8 cellular contexts compared by ENCODE assay signal in genomic region chr16:50696575-50697420, GRCh38. TPM values are rescaled to one million over a fixed set of nuclear protein-coding genes. Genes with fewer than 3 reads are reported as not detected.
A peak's percentile ranks its signal among the peaks of the same experiment; 100 is the strongest.
DNase-seq lines count a peak whose midpoint lies in the region; ATAC-seq and TF ChIP-seq lines count a peak whose summit lies in the region.

No MANE protein-coding gene starts in this region.

- H3K4me3 Mint-ChIP-seq in natural killer cell, result peak overlapping the region; percentile 64

- H3K36me3 Mint-ChIP-seq in natural killer cell, result no peaks in the 10 kb centered on the region

- peaks cover 0 to 19% of the 10 kb centered on the region in 2 donors for H3K27me3 Mint-ChIP-seq in natural killer cell (ENCODE audit: low read depth in 2 of 2)

- intact Hi-C loops in natural killer cell (cut with micrococcal nuclease), result no loop called here

- TF ChIP-seq CTCF in natural killer cell (IDR thresholded peaks at IDR 0.05), result no peak

- peak overlapping the region; percentile 86 to 95 for H3K27ac Mint-ChIP-seq in natural killer cell

- ATAC-seq in GM18909 (IDR thresholded peaks at IDR 0.05; ENCODE audit: poor library complexity, unreplicated experiment), result peak; percentile 68
- peak; percentile 50 for ATAC-seq in HG03066 (IDR thresholded peaks at IDR 0.05; ENCODE audit: low read depth, unreplicated experiment)
- ATAC-seq in natural killer cell, result peak; percentile 69 to 80 (median 76)

- in situ Hi-C loops in ACHN (cut with HindIII; ENCODE audit: low pct_ligation_motif_present, low pct_unique_long_range_greater_than_20kb, low sequenced_read_pairs), result no loop called here

- H3K9me3 Mint-ChIP-seq in natural killer cell, result no peaks in the 10 kb centered on the region

- DNase-seq in ACHN (peak; percentile 31), SHP77 (lab: John Stamatoyannopoulos, UW) (peak; percentile 31 to 86), dermis blood vessel endothelial cell (peak; percentile 55), natural killer cell (peak; percentile 53), NCI-H1930 (lab: John Stamatoyannopoulos, UW) (no peak), epidermal melanocyte (ENCODE audit: insufficient read length, low spot score) (no peak)

- H3K4me1 Mint-ChIP-seq in natural killer cell, result peaks cover 45 to 53% of the 10 kb centered on the region in 2 donors

RNA-seq across cellular contexts. Expression of gene NOD2, which starts 3.4 kb away (rescaled TPM):
- 0.51 and 1.6 TPM in 2 replicates for total RNA-seq in dermis blood vessel endothelial cell
- total RNA-seq in natural killer cell, result 1 to 10 TPM; 2.8 to 8.6 (median 2.9) TPM

RNA-seq across cellular contexts. Expression of gene SNX20, which starts 15.7 kb away (rescaled TPM):
- total RNA-seq in dermis blood vessel endothelial cell, result 0.34 and 0.70 TPM in 2 replicates
- total RNA-seq in natural killer cell, result 10 to 100 TPM; 33.0 to 53.9 (median 51.7) TPM

RNA-seq across cellular contexts. Expression of gene CYLD, which starts 45.1 kb away (rescaled TPM):
- total RNA-seq in dermis blood vessel endothelial cell (37.5 and 59.1 TPM in 2 replicates), natural killer cell (100 to 1,000 TPM; 227 to 246 (median 236) TPM)

Comparison
In these comparisons a context has a peak if more than half of its experiments do, and no peak if none do; other contexts are left out.
1. DNase-seq: peak in ACHN (single experiment), SHP77 (2 of 2), dermis blood vessel endothelial cell (single experiment) and natural killer cell (single experiment); none in NCI-H1930 (0 of 2) and epidermal melanocyte (single experiment).
2. RNA of gene SNX20, which starts 15.7 kb away (total RNA-seq): 33.0 to 53.9 TPM in natural killer cell; 0.34 to 0.70 TPM in dermis blood vessel endothelial cell; every median in the first group is over 10 times any median in the second.
3. Peak in every context shown above with its lines, with median percentiles within 50 percentile points of each other: ATAC-seq.